In the genomic region with DNA sequence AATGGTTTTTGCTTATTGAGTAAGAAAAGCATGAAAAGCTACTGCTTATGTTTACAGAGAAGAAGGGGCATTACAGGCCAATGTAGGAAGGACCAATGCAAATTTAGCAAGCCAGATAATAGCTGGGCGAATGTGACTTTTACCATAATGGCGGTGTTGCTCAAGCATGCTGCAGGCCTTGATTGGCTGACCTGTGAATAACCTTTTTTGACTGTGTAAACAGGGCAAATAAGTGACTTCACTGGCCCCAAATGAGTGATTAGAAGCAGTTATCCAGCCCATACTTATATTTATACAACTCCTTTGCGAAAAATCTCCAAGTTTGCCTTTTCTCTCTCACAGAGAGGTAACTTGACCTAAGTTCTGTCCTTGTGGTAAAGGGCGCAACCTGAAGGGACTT, we compare ENCODE assay signal across 34 cellular contexts.
"Had no signal": no experiment of that assay in that cellular context is flagged by ENCODE, and none has a peak within 500 bp of the region (broad histone marks: within the 10 kb centered on the region; RNA-seq: fewer than 3 reads in every experiment).

No MANE protein-coding gene starts in this region.

- DNase-seq: Karpas-422, Kasumi-1, MG63, MM.1S, MV-4-11, NCI-H1048, NCI-H1092, NCI-H1092 treated with DMSO at 0.1 percent for 48 hours, NCI-H1105, NCI-H1105 treated with DMSO at 0.1 percent for 48 hours, NCI-H1417, NCI-H1417 treated with DMSO at 0.1 percent for 48 hours, NCI-H1436, NCI-H1436 treated with DMSO at 0.1 percent for 48 hours, NCI-H146, NCI-H1694, NCI-H1694 treated with DMSO at 0.1 percent for 48 hours, NCI-H187, NCI-H187 treated with DMSO at 0.1 percent for 48 hours, NCI-H1930, NCI-H2029, NCI-H2029 treated with DMSO at 0.1 percent for 48 hours, NCI-H2081, NCI-H2081 treated with DMSO at 0.1 percent for 48 hours, NCI-H2107, NCI-H2171, NCI-H2171 treated with DMSO at 0.1 percent for 48 hours, NCI-H226, NCI-H345, NCI-H446, NCI-H446 treated with DMSO at 0.1 percent for 48 hours, NCI-H510A, NCI-H510A treated with DMSO at 0.1 percent for 48 hours, NCI-H524 had no signal

- H3K27me3 ChIP-seq: MG63 had no signal

- H3K4me3 ChIP-seq: MG63 had no signal

- H3K9me3 ChIP-seq: MG63 had no signal

- H3K36me3 ChIP-seq: MG63 had no signal
